ENCODE assay signal across 1 cellular context in genomic region chr7:29987821-29988317, GRCh38.
TF ChIP-seq lines count a peak whose summit lies in the region.

No MANE protein-coding gene starts in this region.

TF ChIP-seq in SK-N-SH, 30 proteins besides CTCF, POLR2A, EP300 and RAD21 (continued from another document):
- TF ChIP-seq USF1 (IDR thresholded peaks at IDR 0.05; ENCODE audit: borderline replicate concordance, low read depth): no peak
- peak; percentile 20; the same call in 1 of the 2 replicates for TF ChIP-seq NFIC (IDR thresholded peaks at IDR 0.05; ENCODE audit: borderline replicate concordance)
- peak; percentile 88 for TF ChIP-seq ELF1 (IDR thresholded peaks at IDR 0.05)
- TF ChIP-seq USF2 (IDR thresholded peaks at IDR 0.05; ENCODE audit: borderline replicate concordance, low read depth, low read length): no peak
- no peak for TF ChIP-seq MXI1 (IDR thresholded peaks at IDR 0.05; ENCODE audit: low read depth, low read length)
- no peak for TF ChIP-seq NRF1 (IDR thresholded peaks at IDR 0.05; ENCODE audit: low read depth, low read length)
- peak; percentile 69 for TF ChIP-seq TCF12 (IDR thresholded peaks at IDR 0.05)
- TF ChIP-seq IRF3 (IDR thresholded peaks at IDR 0.05; ENCODE audit: low read depth, low read length): no peak
- no peak for TF ChIP-seq EZH2phosphoT487 (IDR thresholded peaks at IDR 0.05; ENCODE audit: borderline replicate concordance, low read depth)
- peak; percentile 94 for TF ChIP-seq JUND (IDR thresholded peaks at IDR 0.05)
- peak; percentile 85; the same call in 1 of the 2 replicates for TF ChIP-seq TEAD4 (IDR thresholded peaks at IDR 0.05; ENCODE audit: borderline replicate concordance, insufficient read depth)
- 0 out of 2 replicates have a peak, but pooled peaks have one; percentile 28 for TF ChIP-seq PBX3 (IDR thresholded peaks at IDR 0.05)
- peak; percentile 88 for TF ChIP-seq MAX (IDR thresholded peaks at IDR 0.05; ENCODE audit: low read depth)
- peak; percentile 43 for TF ChIP-seq GABPA (IDR thresholded peaks at IDR 0.05; ENCODE audit: low read depth)
- TF ChIP-seq RXRA (IDR thresholded peaks at IDR 0.05; ENCODE audit: borderline replicate concordance, low read depth): no peak
